In genomic region chr6:150327117-150327774, GRCh38 we compare ENCODE assay signal across 1 cellular context.
TF ChIP-seq lines count a peak whose summit lies in the region.

No MANE protein-coding gene starts in this region.

TF ChIP-seq in K562, 482 proteins besides CTCF, POLR2A, EP300 and RAD21 (continued from another document):
- TF ChIP-seq CEBPZ (IDR thresholded peaks at IDR 0.05; ENCODE audit: borderline replicate concordance, low read depth, low read length): no peak
- TF ChIP-seq SRSF1 (IDR thresholded peaks at IDR 0.05; ENCODE audit: low read depth, low read length): no peak
- peak; percentile 49; the same call in 1 of the 2 replicates for TF ChIP-seq ARID1B (IDR thresholded peaks at IDR 0.05)
- no peak for TF ChIP-seq FOXK2 (conservative IDR thresholded peaks at IDR 0.05 in 1 of 2, IDR thresholded peaks at IDR 0.05 in 1 of 2; ENCODE audit: low read depth in 2 of 2)
- TF ChIP-seq ZNF274 (IDR thresholded peaks at IDR 0.05; ENCODE audit: borderline replicate concordance, low read depth, low read length): no peak
- peak; percentile 7; the same call in 1 of the 2 replicates for TF ChIP-seq HSF4 (CRISPR knock-in tag; IDR thresholded peaks at IDR 0.05; ENCODE audit: borderline replicate concordance)
- TF ChIP-seq ZNF584 (CRISPR knock-in tag; IDR thresholded peaks at IDR 0.05; ENCODE audit: low read depth): peak; percentile 75; the same call in 1 of the 2 replicates
- no peak for TF ChIP-seq CREBBP (IDR thresholded peaks at IDR 0.05; ENCODE audit: low read depth, low read length)
- TF ChIP-seq TEAD1 (CRISPR knock-in tag; IDR thresholded peaks at IDR 0.05): no peak
- no peak for TF ChIP-seq SAFB2 (IDR thresholded peaks at IDR 0.05; ENCODE audit: borderline replicate concordance, low read depth, low read length, severe bottlenecking)
- TF ChIP-seq BCL6 (CRISPR knock-in tag; IDR thresholded peaks at IDR 0.05): no peak
- TF ChIP-seq SIN3B (IDR thresholded peaks at IDR 0.05; ENCODE audit: low read depth): no peak
- TF ChIP-seq CTBP1 (IDR thresholded peaks at IDR 0.05; ENCODE audit: borderline replicate concordance): peak; percentile 40
- peak; percentile 66 for TF ChIP-seq CBFA2T3 (IDR thresholded peaks at IDR 0.05)
- peak; percentile 41; the same call in 1 of the 2 replicates for TF ChIP-seq TAL1 (IDR thresholded peaks at IDR 0.05)
- TF ChIP-seq TFAP4 (CRISPR knock-in tag; IDR thresholded peaks at IDR 0.05; ENCODE audit: borderline replicate concordance): peak; percentile 24; the same call in 1 of the 2 replicates
- peak; percentile 18 for TF ChIP-seq TBP (optimal IDR thresholded peaks at IDR 0.05; ENCODE audit: low read depth, low read length)
- TF ChIP-seq SP2 (IDR thresholded peaks at IDR 0.05; ENCODE audit: extremely low read depth, low read depth, low read length, poor library complexity, severe bottlenecking): no peak
- TF ChIP-seq ZNF395 (CRISPR knock-in tag; IDR thresholded peaks at IDR 0.05): 0 out of 2 replicates have a peak, but pooled peaks have one; percentile 21
- no peak for TF ChIP-seq ZNF239 (CRISPR knock-in tag; IDR thresholded peaks at IDR 0.05)
- TF ChIP-seq KDM4B (IDR thresholded peaks at IDR 0.05; ENCODE audit: borderline replicate concordance in 2 of 2, low read depth in 1 of 2): no peak
- no peak for TF ChIP-seq FOXJ2 (tag; IDR thresholded peaks at IDR 0.05)
- 0 out of 2 replicates have a peak, but pooled peaks have one; percentile 12 for TF ChIP-seq ZNF583 (CRISPR knock-in tag; IDR thresholded peaks at IDR 0.05)
- TF ChIP-seq MCM7 (IDR thresholded peaks at IDR 0.05): no peak
- no peak for TF ChIP-seq ZNF57 (CRISPR knock-in tag; IDR thresholded peaks at IDR 0.05)
- TF ChIP-seq TRIM25 (IDR thresholded peaks at IDR 0.05; ENCODE audit: borderline replicate concordance): no peak
- TF ChIP-seq E4F1 (CRISPR knock-in tag; IDR thresholded peaks at IDR 0.05; ENCODE audit: borderline replicate concordance): no peak
- no peak for TF ChIP-seq SIRT6 (IDR thresholded peaks at IDR 0.05; ENCODE audit: low read depth, low read length)
- no peak for TF ChIP-seq E2F3 (CRISPR knock-in tag; IDR thresholded peaks at IDR 0.05)
- peak; percentile 76 for TF ChIP-seq FOSL1 (tag; conservative IDR thresholded peaks at IDR 0.05)
- no peak for TF ChIP-seq ARID3B (CRISPR knock-in tag; IDR thresholded peaks at IDR 0.05; ENCODE audit: borderline replicate concordance)
- no peak for TF ChIP-seq MEF2D (tag; conservative IDR thresholded peaks at IDR 0.05; ENCODE audit: low read depth)
- no peak for TF ChIP-seq MTA1 (IDR thresholded peaks at IDR 0.05; ENCODE audit: borderline replicate concordance)
- no peak for TF ChIP-seq ZBTB49 (CRISPR knock-in tag; IDR thresholded peaks at IDR 0.05; ENCODE audit: borderline replicate concordance)
- no peak for TF ChIP-seq ZNF23 (CRISPR knock-in tag; IDR thresholded peaks at IDR 0.05)
- no peak for TF ChIP-seq ZNF444 (CRISPR knock-in tag; IDR thresholded peaks at IDR 0.05)
- TF ChIP-seq E2F1 (CRISPR knock-in tag; IDR thresholded peaks at IDR 0.05): no peak
- no peak for TF ChIP-seq POLR3G (IDR thresholded peaks at IDR 0.05; ENCODE audit: extremely low read depth, insufficient read length, insufficient replicate concordance)
- 0 out of 2 replicates have a peak, but pooled peaks have one; percentile 64 for TF ChIP-seq TCF7 (IDR thresholded peaks at IDR 0.05; ENCODE audit: borderline replicate concordance)
- TF ChIP-seq SPI1 (IDR thresholded peaks at IDR 0.05; ENCODE audit: borderline replicate concordance, low read depth, low read length): peak; percentile 58; the same call in 1 of the 2 replicates
- TF ChIP-seq ZNF175 (CRISPR knock-in tag; IDR thresholded peaks at IDR 0.05; ENCODE audit: low read depth): no peak
- TF ChIP-seq SMARCE1 (IDR thresholded peaks at IDR 0.05): 0 out of 2 replicates have a peak, but pooled peaks have one; percentile 18
- no peak for TF ChIP-seq TRIM24 (IDR thresholded peaks at IDR 0.05)
- TF ChIP-seq MYNN (IDR thresholded peaks at IDR 0.05): peak; percentile 32; the same call in 1 of the 2 replicates
- no peak for TF ChIP-seq MYNN (CRISPR knock-in tag; IDR thresholded peaks at IDR 0.05)
